ENCODE assay signal across 16 cellular contexts in the genomic region with DNA sequence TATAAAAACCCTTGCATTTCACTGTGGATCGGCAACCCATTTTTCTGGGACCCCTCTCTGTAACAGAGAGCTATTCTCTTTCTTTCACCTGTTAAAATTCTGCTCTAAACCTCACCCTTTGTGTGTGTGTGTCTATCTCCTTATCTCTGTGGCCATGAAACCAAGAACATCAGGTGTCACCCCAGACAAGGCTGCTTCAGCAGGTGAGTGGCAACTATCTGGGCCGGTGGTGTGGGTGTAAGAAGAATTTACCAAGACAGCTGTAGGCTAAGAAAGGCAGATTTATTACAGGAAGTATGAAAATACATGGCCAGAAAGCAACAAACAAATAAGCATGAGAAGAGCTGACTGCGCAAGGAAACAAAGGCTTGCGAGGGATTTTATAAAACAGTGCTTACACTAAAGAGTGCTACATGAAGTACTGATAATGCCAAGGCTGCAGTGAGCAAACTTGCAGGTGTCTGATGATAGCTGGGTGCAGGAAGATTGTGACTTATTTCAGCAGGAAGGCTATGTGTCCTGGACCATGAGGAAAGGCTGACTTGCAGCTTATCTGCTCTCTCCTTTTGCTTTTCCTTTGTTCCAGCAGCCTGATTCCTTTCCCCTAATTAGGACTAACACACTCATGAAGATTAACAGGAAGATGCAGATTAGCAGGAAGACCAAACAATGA.
DNase-seq lines count a peak whose midpoint lies in the region; ATAC-seq, FAIRE-seq and TF ChIP-seq lines count a peak whose summit lies in the region.
"Had no signal": no experiment of that assay in that cellular context is flagged by ENCODE, and none has a peak within 500 bp of the region (broad histone marks: within the 10 kb centered on the region; RNA-seq: fewer than 3 reads in every experiment).

No MANE protein-coding gene starts in this region.

- no peaks in the 10 kb centered on the region for H3K9me2 ChIP-seq in MM.1S (replicated peaks; ENCODE audit: insufficient read depth, low read length)

- peak overlapping the region; percentile 72 for H2AFZ ChIP-seq in MM.1S (ENCODE audit: low read length)
- H2AFZ ChIP-seq in K562 (ENCODE audit: low read depth, low read length) = no peak overlapping the region

- no peaks in the 10 kb centered on the region for H3K36me3 ChIP-seq in MM.1S (replicated peaks; ENCODE audit: insufficient read depth, low read length)
- H3K36me3 ChIP-seq in K562 (ENCODE audit: control insufficient read depth, insufficient read depth, low read length) = no peaks in the 10 kb centered on the region
- no peaks in the 10 kb centered on the region for H3K36me3 ChIP-seq in pancreas
- H3K36me3 ChIP-seq: BLaER1 treated with 17β-estradiol and CSF1 and Interleukin-3, amounts not matched to agents 10 nM and 100 nM had no signal

- BruUV-seq in K562 (replicated peaks; lab: Mats Ljungman, UMichigan) = no TSS peak

- ATAC-seq in K562 (peak; percentile 25; the same call in 1 of the 3 replicates), left colon (peak; percentile 15), pancreas (peak in 3 of 4 donors; percentile 44 to 61 (median 59)), HG03378 (IDR thresholded peaks at IDR 0.05; ENCODE audit: unreplicated experiment) (no peak), HG02970 (IDR thresholded peaks at IDR 0.05; ENCODE audit: low FRiP score, unreplicated experiment) (no peak), HG03521 (IDR thresholded peaks at IDR 0.05; ENCODE audit: unreplicated experiment) (no peak)
- ATAC-seq: CD8-positive, alpha-beta T cell had no signal

- no peaks in the 10 kb centered on the region for H3K9me3 ChIP-seq in MM.1S (replicated peaks; ENCODE audit: insufficient read depth, low read length)
- H3K9me3 ChIP-seq in K562 (replicated peaks; ENCODE audit: control insufficient read depth, insufficient read depth, low read depth, low read length) = no peaks in the 10 kb centered on the region
- no peaks in the 10 kb centered on the region for H3K9me3 ChIP-seq in pancreas
- H3K9me3 ChIP-seq: BLaER1 treated with 17β-estradiol and CSF1 and Interleukin-3, amounts not matched to agents 10 nM and 100 nM had no signal

- no peak for TF ChIP-seq CTCF in MM.1S (IDR thresholded peaks at IDR 0.05; ENCODE audit: low read length)
- no peak for TF ChIP-seq CTCF in K562 (IDR thresholded peaks at IDR 0.05 in 2 of 3, conservative IDR thresholded peaks at IDR 0.05 in 1 of 3; ENCODE audit: insufficient read depth in 2 of 3, low read depth in 1 of 3, low read length in 3 of 3)
- TF ChIP-seq CTCF in pancreas (IDR thresholded peaks at IDR 0.05) = no peak

- in situ Hi-C loops in K562 (cut with MboI) = no loop called here

- no peak for FAIRE-seq in K562 (lab: Jason Lieb, UNC)
- no peak for FAIRE-seq in pancreas (lab: Jason Lieb, UNC)

- H3K4me1 ChIP-seq in MM.1S (ENCODE audit: low read length) (peaks cover 31% of the 10 kb centered on the region), K562 (replicated peaks in 1 of 2; ENCODE audit: control insufficient read depth in 2 of 2, insufficient read depth in 2 of 2, low read length in 2 of 2) (no peaks in the 10 kb centered on the region), pancreas (no peaks in the 10 kb centered on the region)
- H3K4me1 ChIP-seq: BLaER1 treated with 17β-estradiol and CSF1 and Interleukin-3, amounts not matched to agents 10 nM and 100 nM had no signal

- H3K27ac ChIP-seq in MM.1S (ENCODE audit: low read length) (peak overlapping the region; percentile 73), K562 (ENCODE audit: extremely low read depth, low read depth, low read length) (no peak overlapping the region), pancreas (no peak overlapping the region)
- H3K27ac ChIP-seq: BLaER1 treated with 17β-estradiol and CSF1 and Interleukin-3, amounts not matched to agents 10 nM and 100 nM; HL-60 had no signal

- POLR2A ChIA-PET in K562 (lab: Yijun Ruan, JAX) = no interaction called here

- H3K4me2 ChIP-seq in MM.1S (ENCODE audit: low read depth, low read length) (peak overlapping the region; percentile 41), K562 (ENCODE audit: insufficient read depth, low read length) (no peak overlapping the region)
- H3K4me2 ChIP-seq: BLaER1 treated with 17β-estradiol and CSF1 and Interleukin-3, amounts not matched to agents 10 nM and 100 nM had no signal

- H3K9me1 ChIP-seq in K562 (ENCODE audit: control insufficient read depth, insufficient read depth, low read length) = no peaks in the 10 kb centered on the region

- TF ChIP-seq EP300 in K562 (IDR thresholded peaks at IDR 0.05; ENCODE audit: low read length) = no peak

- H4K20me1 ChIP-seq in MM.1S (ENCODE audit: insufficient read depth, low read length) (no peaks in the 10 kb centered on the region), K562 (replicated peaks; ENCODE audit: control insufficient read depth, insufficient read depth, low read length) (no peaks in the 10 kb centered on the region)
- H4K20me1 ChIP-seq: BLaER1 treated with 17β-estradiol and CSF1 and Interleukin-3, amounts not matched to agents 10 nM and 100 nM had no signal

- no peaks in the 10 kb centered on the region for H3K79me2 ChIP-seq in MM.1S (ENCODE audit: low read length)
- no peaks in the 10 kb centered on the region for H3K79me2 ChIP-seq in K562 (ENCODE audit: control insufficient read depth, insufficient read depth, low read length)

- H3K4me3 ChIP-seq in MM.1S (ENCODE audit: low read length) (peak overlapping the region; percentile 42), K562 (no peak overlapping the region), pancreas (no peak overlapping the region)
- H3K4me3 ChIP-seq: BLaER1 treated with 17β-estradiol and CSF1 and Interleukin-3, amounts not matched to agents 10 nM and 100 nM had no signal

- H3F3A ChIP-seq in MM.1S (ENCODE audit: insufficient read depth, low read length) = peaks cover 21% of the 10 kb centered on the region

- peak; percentile 92 for DNase-seq in MM.1S
- DNase-seq in K562 (ENCODE audit: extremely low read depth in 1 of 4, low spot score in 3 of 4) = peak in 1 of 4 experiments; percentile 20
- no peak for DNase-seq in left colon
- no peak for DNase-seq in pancreas
- no peak for DNase-seq in NCI-H2081 treated with DMSO at 0.1 percent for 48 hours (lab: John Stamatoyannopoulos, UW)
- DNase-seq: Calu3; CD8-positive, alpha-beta T cell; DMS79 treated with DMSO at 0.1 percent for 48 hours; GF-D8; GOT3; H9 had no signal

- CTCF ChIA-PET in K562 (lab: Yijun Ruan, JAX; ENCODE audit: low intra/inter-chr PET ratio) = no interaction called here

- H3K27me3 ChIP-seq in MM.1S (replicated peaks; ENCODE audit: insufficient read depth, low read length) = no peaks in the 10 kb centered on the region
- H3K27me3 ChIP-seq in K562 (ENCODE audit: control insufficient read depth in 2 of 2, insufficient read depth in 2 of 2, low read length in 2 of 2) = no peaks in the 10 kb centered on the region
- H3K27me3 ChIP-seq in pancreas = no peaks in the 10 kb centered on the region
- H3K27me3 ChIP-seq: BLaER1 treated with 17β-estradiol and CSF1 and Interleukin-3, amounts not matched to agents 10 nM and 100 nM had no signal

- no peak for TF ChIP-seq POLR2A in K562 (conservative IDR thresholded peaks at IDR 0.05)

- TF ChIP-seq RAD21 in K562 (CRISPR knock-in tag; conservative IDR thresholded peaks at IDR 0.05 in 1 of 2, IDR thresholded peaks at IDR 0.05 in 1 of 2) = no peak

- WGBS in K562 (ENCODE audit: insufficient coverage, low coverage, missing lambda C conversion rate) = 38% methylated on average over 4 of the region's 4 CpGs
- 34 to 47% methylated on average over 4 of the region's 4 CpGs for WGBS in pancreas, 2 donors

- H3K9ac ChIP-seq in MM.1S (ENCODE audit: low read length) (peak overlapping the region; percentile 21; the same call in 1 of the 2 replicates), K562 (ENCODE audit: insufficient read depth in 1 of 2, low read depth in 2 of 2, low read length in 2 of 2) (no peak overlapping the region)
- H3K9ac ChIP-seq: BLaER1 treated with 17β-estradiol and CSF1 and Interleukin-3, amounts not matched to agents 10 nM and 100 nM had no signal

- intact Hi-C loops in K562 (cut with micrococcal nuclease) (no loop called here), left colon (cut with DNase I, micrococcal nuclease) (no loop called here), pancreas (cut with DNase I) (no loop called here)

TF ChIP-seq in K562, 482 proteins besides CTCF, POLR2A, EP300 and RAD21:
- TF ChIP-seq NCOR1 (IDR thresholded peaks at IDR 0.05) (0 out of 2 replicates have a peak, but pooled peaks have one; percentile 20), ESRRB (CRISPR knock-in tag; IDR thresholded peaks at IDR 0.05; ENCODE audit: borderline replicate concordance) (no peak), CBFA2T3 (IDR thresholded peaks at IDR 0.05) (peak; percentile 54; the same call in 1 of the 2 replicates), HMG20B (CRISPR knock-in tag; IDR thresholded peaks at IDR 0.05) (no peak), MEIS2 (IDR thresholded peaks at IDR 0.05; ENCODE audit: partially characterized antibody) (peak; percentile 34), TAL1 (IDR thresholded peaks at IDR 0.05) (peak; percentile 48; the same call in 1 of the 2 replicates), CBFA2T2 (conservative IDR thresholded peaks at IDR 0.05) (peak; percentile 43), KLF13 (tag; IDR thresholded peaks at IDR 0.05; ENCODE audit: borderline replicate concordance, low read depth) (no peak)
TF ChIP-seq in K562: peak in this region for 5.

Comparison
In these comparisons a context has a peak if more than half of its experiments do, and no peak if none do; other contexts are left out.
1. ATAC-seq: peak in K562 (single experiment), left colon (single experiment) and pancreas (3 of 4); none in HG03378 (single experiment), HG02970 (single experiment) and HG03521 (single experiment).